Comparison of ENCODE assay signal across 7 cellular contexts in genomic region chr1:223920805-223921204, GRCh38.
DNase-seq lines count a peak whose midpoint lies in the region; ATAC-seq and TF ChIP-seq lines count a peak whose summit lies in the region.
"Not testable (repeated sequence)": the region's sequence is repeated elsewhere in the genome, so short reads cannot be mapped to it uniquely, and the experiment has no call there.

No MANE protein-coding gene starts in this region.

- not testable (repeated sequence) for TF ChIP-seq EP300 in sigmoid colon (IDR thresholded peaks at IDR 0.05)

- not testable (repeated sequence) for H3K36me3 ChIP-seq in body of pancreas (replicated peaks in 1 of 2; ENCODE audit: insufficient read depth in 1 of 2, low read depth in 2 of 2); right lobe of liver; sigmoid colon

- H3K9me3 Mint-ChIP-seq in activated CD4-positive, alpha-beta T cell treated with anti-CD3 and anti-CD28 coated beads, Interleukin-2, amount 10 ng/mL, durations not matched to agents 7 days and 5 days, result not testable (repeated sequence)

- TF ChIP-seq CTCF in C4-2B (conservative IDR thresholded peaks at IDR 0.05) (peak; percentile 23), LNCaP clone FGC (IDR thresholded peaks at IDR 0.05; ENCODE audit: control insufficient read depth, extremely low read depth, insufficient read depth) (peak; percentile 32; the same call in 1 of the 2 replicates), body of pancreas (IDR thresholded peaks at IDR 0.05) (peak in 1 of 7 experiments; percentile 4), foreskin keratinocyte (conservative IDR thresholded peaks at IDR 0.05) (peak; percentile 12), right lobe of liver (IDR thresholded peaks at IDR 0.05) (peak in 2 of 4 donors; percentile 36 to 38), sigmoid colon (IDR thresholded peaks at IDR 0.05) (peak in 1 of 4 experiments; percentile 17)

- H3K27ac Mint-ChIP-seq in activated CD4-positive, alpha-beta T cell treated with anti-CD3 and anti-CD28 coated beads, Interleukin-2, amount 10 ng/mL, durations not matched to agents 7 days and 5 days, result not testable (repeated sequence)

- CTCF ChIA-PET in activated CD4-positive, alpha-beta T cell treated with anti-CD3 and anti-CD28 coated beads, Interleukin-2, amount 10 ng/mL, durations not matched to agents 7 days and 5 days (lab: Charles Lee), result not testable (repeated sequence)

- H3K9me3 ChIP-seq in body of pancreas, right lobe of liver, sigmoid colon: not testable (repeated sequence)

- 86 to 92% methylated on average over 1 of the region's 4 CpGs for WGBS in body of pancreas, 2 donors
- WGBS in right lobe of liver (ENCODE audit: insufficient coverage, low coverage, low lambda C conversion rate, missing lambda C conversion rate), result 67% methylated on average over 1 of the region's 4 CpGs
- 94 to 100% methylated on average over 1 of the region's 4 CpGs for WGBS in sigmoid colon, 2 donors

- not testable (repeated sequence) for H3K36me3 Mint-ChIP-seq in activated CD4-positive, alpha-beta T cell treated with anti-CD3 and anti-CD28 coated beads, Interleukin-2, amount 10 ng/mL, durations not matched to agents 7 days and 5 days (ENCODE audit: low read depth)

- not testable (repeated sequence) for TF ChIP-seq POLR2A in body of pancreas (IDR thresholded peaks at IDR 0.05); right lobe of liver (IDR thresholded peaks at IDR 0.05); sigmoid colon (IDR thresholded peaks at IDR 0.05)

- H3K27ac ChIP-seq in C4-2B, body of pancreas, foreskin keratinocyte, right lobe of liver, sigmoid colon: not testable (repeated sequence)

- not testable (repeated sequence) for H3K4me3 ChIP-seq in LNCaP clone FGC (ENCODE audit: low read depth, low read length); body of pancreas; right lobe of liver; sigmoid colon

- DNase-seq in LNCaP clone FGC (ENCODE audit: low read depth); foreskin keratinocyte: not testable (repeated sequence)
- DNase-seq in activated CD4-positive, alpha-beta T cell treated with anti-CD3 and anti-CD28 coated beads, Interleukin-2, amount 10 ng/mL, durations not matched to agents 7 days and 5 days, result peak; percentile 10
- peak; percentile 20 to 62 (median 28) for DNase-seq in body of pancreas
- peak in 2 of 3 donors; percentile 44 to 61 for DNase-seq in right lobe of liver
- peak; percentile 66 for DNase-seq in sigmoid colon

- POLR2A ChIA-PET in activated CD4-positive, alpha-beta T cell treated with anti-CD3 and anti-CD28 coated beads, Interleukin-2, amount 10 ng/mL, durations not matched to agents 7 days and 5 days (lab: Charles Lee), result not testable (repeated sequence)

- ATAC-seq in body of pancreas, foreskin keratinocyte, right lobe of liver: not testable (repeated sequence)

- intact Hi-C loops in body of pancreas (cut with DNase I); right lobe of liver (cut with DNase I); sigmoid colon (cut with DNase I): not testable (repeated sequence)

- H3K27me3 ChIP-seq in body of pancreas, foreskin keratinocyte, right lobe of liver, sigmoid colon: not testable (repeated sequence)

- H3K4me3 Mint-ChIP-seq in activated CD4-positive, alpha-beta T cell treated with anti-CD3 and anti-CD28 coated beads, Interleukin-2, amount 10 ng/mL, durations not matched to agents 7 days and 5 days, result not testable (repeated sequence)

- H3K27me3 Mint-ChIP-seq in activated CD4-positive, alpha-beta T cell treated with anti-CD3 and anti-CD28 coated beads, Interleukin-2, amount 10 ng/mL, durations not matched to agents 7 days and 5 days, result not testable (repeated sequence)

- H3K4me1 ChIP-seq in body of pancreas, foreskin keratinocyte, right lobe of liver, sigmoid colon: not testable (repeated sequence)

- not testable (repeated sequence) for H3K4me1 Mint-ChIP-seq in activated CD4-positive, alpha-beta T cell treated with anti-CD3 and anti-CD28 coated beads, Interleukin-2, amount 10 ng/mL, durations not matched to agents 7 days and 5 days
